Comparison of ENCODE assay signal across 8 cellular contexts in the genomic region with DNA sequence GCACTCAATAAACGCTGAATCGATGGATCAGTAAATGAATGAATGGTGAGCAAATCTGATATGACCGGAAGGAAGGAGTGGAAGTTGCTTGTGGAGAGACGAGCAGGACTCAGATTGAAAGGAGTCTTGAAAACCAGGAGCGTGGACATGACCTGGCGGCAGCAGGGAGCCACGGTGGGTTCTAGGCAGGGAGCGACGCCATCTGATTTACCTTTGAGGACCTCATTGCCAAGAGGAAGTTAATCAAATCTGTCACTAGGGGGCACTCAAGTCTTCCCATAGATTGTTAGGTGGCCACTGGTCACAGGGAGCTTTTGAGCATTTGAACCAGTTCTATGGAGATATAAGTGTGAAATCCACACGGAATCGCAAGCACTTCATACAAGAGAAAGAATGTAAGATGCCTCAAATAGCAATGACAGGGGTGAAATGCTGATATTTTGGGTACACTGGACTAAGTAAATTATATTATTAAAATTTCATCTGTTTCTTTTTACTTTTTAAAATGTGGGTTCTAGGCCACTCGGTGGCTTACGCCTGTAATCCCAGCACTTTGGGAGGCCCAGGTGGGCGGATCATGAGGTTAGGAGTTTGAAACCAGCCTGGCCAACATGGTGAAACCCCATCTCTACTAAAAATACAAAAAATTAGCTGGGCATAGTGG. TPM values are rescaled to one million over a fixed set of nuclear protein-coding genes. Genes with fewer than 3 reads are reported as not detected.
DNase-seq lines count a peak whose midpoint lies in the region; ATAC-seq, FAIRE-seq and TF ChIP-seq lines count a peak whose summit lies in the region.

No MANE protein-coding gene starts in this region.

- H2BK5ac ChIP-seq in H9 (ENCODE audit: insufficient read length, low read length): no peak overlapping the region

- H2BK15ac ChIP-seq in H9 (ENCODE audit: low read depth, low read length): no peak overlapping the region

- no CpG with 5 or more reads among the region's 14 CpGs for WGBS in H9 (ENCODE audit: extremely low coverage, insufficient read length, low lambda C conversion rate)

- ATAC-seq in thoracic aorta (ENCODE audit: insufficient number of reproducible peaks, low FRiP score, low read depth): no peak
- no peak for ATAC-seq in HG02763 (IDR thresholded peaks at IDR 0.05; ENCODE audit: unreplicated experiment)

- H3K9ac ChIP-seq in H9 (ENCODE audit: extremely low read depth, insufficient read length, low read length): no peak overlapping the region
- no peak overlapping the region for H3K9ac ChIP-seq in endothelial cell of umbilical vein (replicated peaks; ENCODE audit: extremely low read depth, insufficient read depth, low read length)

- H2AFZ ChIP-seq in H9 (ENCODE audit: low read length) (no peak overlapping the region), endothelial cell of umbilical vein (ENCODE audit: low read depth, low read length) (no peak overlapping the region)

- H3K36me3 Mint-ChIP-seq in H9 (ENCODE audit: insufficient read depth in 1 of 3, low read depth in 3 of 3) (peaks cover 0 to 3% (median 0%) of the 10 kb centered on the region in 3 experiments; a peak in 1 of 7 replicates), mesothelial cell of epicardium (no peaks in the 10 kb centered on the region)
- H3K36me3 Mint-ChIP-seq in activated CD4-positive, alpha-beta T cell treated with anti-CD3 and anti-CD28 coated beads, Interleukin-2, amount 10 ng/mL, durations not matched to agents 24 days and 14 days (ENCODE audit: low read depth): no peaks in the 10 kb centered on the region

- no peak overlapping the region for H4K5ac ChIP-seq in H9 (ENCODE audit: insufficient read length, low read depth, low read length)

- H3K4me1 Mint-ChIP-seq in H9 (peaks cover 14 to 20% of the 10 kb centered on the region in 2 experiments), mesothelial cell of epicardium (peaks cover 12% of the 10 kb centered on the region)
- H3K4me1 Mint-ChIP-seq in activated CD4-positive, alpha-beta T cell treated with anti-CD3 and anti-CD28 coated beads, Interleukin-2, amount 10 ng/mL, durations not matched to agents 24 days and 14 days: peaks cover 7% of the 10 kb centered on the region

- H3K18ac ChIP-seq in H9 (ENCODE audit: insufficient read length, low read depth, low read length): no peak overlapping the region

- no peaks in the 10 kb centered on the region for H3K9me1 ChIP-seq in endothelial cell of umbilical vein (replicated peaks; ENCODE audit: control insufficient read depth, extremely low read depth, insufficient read depth, low read length)

- CTCF ChIA-PET in endothelial cell of umbilical vein (lab: Charles Lee): interaction anchor here (0.6 to 2.3 kb wide), 36 partner anchors 9 to 242 kb away, joined by 3 to 117 read pairs (median 4); a partner anchor contains a TSS

- H3K4me3 Mint-ChIP-seq in H9 (no peak overlapping the region; a peak in 1 of 5 replicates), mesothelial cell of epicardium (no peak overlapping the region)
- H3K4me3 Mint-ChIP-seq in activated CD4-positive, alpha-beta T cell treated with anti-CD3 and anti-CD28 coated beads, Interleukin-2, amount 10 ng/mL, durations not matched to agents 24 days and 14 days: no peak overlapping the region

- no peaks in the 10 kb centered on the region for H3K4me1 ChIP-seq in H9 (ENCODE audit: insufficient read depth, low read length)
- peaks cover 3% of the 10 kb centered on the region for H3K4me1 ChIP-seq in endothelial cell of umbilical vein (ENCODE audit: control insufficient read depth, extremely low read depth, insufficient read depth, low read length)
- peaks cover 0 to 6% of the 10 kb centered on the region in 2 donors for H3K4me1 ChIP-seq in thoracic aorta (ENCODE audit: control insufficient read depth in 1 of 2, low read depth in 2 of 2)

- H3K56ac ChIP-seq in H9 (ENCODE audit: insufficient read length, low read depth, low read length): no peak overlapping the region

- dilution Hi-C loops in endothelial cell of umbilical vein (cut with MboI; ENCODE audit: extremely low pct_ligation_motif_present, low sequenced_read_pairs): no loop called here

- no peaks in the 10 kb centered on the region for H3K36me3 ChIP-seq in endothelial cell of umbilical vein (ENCODE audit: control insufficient read depth in 2 of 2, extremely low read depth in 1 of 2, insufficient read depth in 2 of 2, low read length in 2 of 2)
- no peaks in the 10 kb centered on the region for H3K36me3 ChIP-seq in thoracic aorta

- TF ChIP-seq POLR2A in endothelial cell of umbilical vein (IDR thresholded peaks at IDR 0.05; ENCODE audit: low read depth, low read length): no peak

- peak; percentile 80 for TF ChIP-seq CTCF in C4-2B (conservative IDR thresholded peaks at IDR 0.05)
- peak; percentile 87 for TF ChIP-seq CTCF in H9 (conservative IDR thresholded peaks at IDR 0.05)
- peak; percentile 45 to 62 for TF ChIP-seq CTCF in endothelial cell of umbilical vein (IDR thresholded peaks at IDR 0.05; ENCODE audit: extremely low read depth in 1 of 2, insufficient read depth in 1 of 2, low read depth in 1 of 2, low read length in 2 of 2)
- TF ChIP-seq CTCF in mesothelial cell of epicardium (IDR thresholded peaks at IDR 0.05; ENCODE audit: unreplicated experiment): peak; percentile 48
- peak; percentile 33 for TF ChIP-seq CTCF in thoracic aorta (IDR thresholded peaks at IDR 0.05)

- H3K79me2 ChIP-seq in H9 (ENCODE audit: insufficient read depth, low read length) (no peaks in the 10 kb centered on the region), endothelial cell of umbilical vein (ENCODE audit: control insufficient read depth, insufficient read depth, low read length) (no peaks in the 10 kb centered on the region)

- peaks cover 8% of the 10 kb centered on the region for H3K27me3 Mint-ChIP-seq in H9 (ENCODE audit: low read depth)
- H3K27me3 Mint-ChIP-seq in activated CD4-positive, alpha-beta T cell treated with anti-CD3 and anti-CD28 coated beads, Interleukin-2, amount 10 ng/mL, durations not matched to agents 24 days and 14 days: peaks cover 22% of the 10 kb centered on the region
- peaks cover 2% of the 10 kb centered on the region for H3K27me3 Mint-ChIP-seq in mesothelial cell of epicardium (ENCODE audit: low read depth)

- H2BK12ac ChIP-seq in H9 (ENCODE audit: insufficient read length, low read depth, low read length): no peak overlapping the region

- no peak overlapping the region for H3T11ph ChIP-seq in H9 (ENCODE audit: low read length)

- H3K27ac ChIP-seq in C4-2B: no peak overlapping the region
- no peak overlapping the region for H3K27ac ChIP-seq in H9 (ENCODE audit: insufficient read length, low read depth, low read length)
- H3K27ac ChIP-seq in endothelial cell of umbilical vein (ENCODE audit: insufficient read depth, low read depth, low read length): no peak overlapping the region
- H3K27ac ChIP-seq in thoracic aorta: no peak overlapping the region

- H4K8ac ChIP-seq in H9 (replicated peaks; ENCODE audit: insufficient read length, low read depth, low read length): no peak overlapping the region

- H3K27ac Mint-ChIP-seq in H9 (no peak overlapping the region; a peak in 1 of 7 replicates), mesothelial cell of epicardium (peak overlapping the region; percentile 64)
- H3K27ac Mint-ChIP-seq in activated CD4-positive, alpha-beta T cell treated with anti-CD3 and anti-CD28 coated beads, Interleukin-2, amount 10 ng/mL, durations not matched to agents 24 days and 14 days: no peak overlapping the region

- peaks cover 0 to 6% of the 10 kb centered on the region in 2 experiments; a peak in 1 of 5 replicates for H3K9me3 Mint-ChIP-seq in H9
- no peaks in the 10 kb centered on the region for H3K9me3 Mint-ChIP-seq in activated CD4-positive, alpha-beta T cell treated with anti-CD3 and anti-CD28 coated beads, Interleukin-2, amount 10 ng/mL, durations not matched to agents 24 days and 14 days
- H3K9me3 Mint-ChIP-seq in mesothelial cell of epicardium: no peaks in the 10 kb centered on the region

- H3K4me2 ChIP-seq in H9 (ENCODE audit: insufficient read depth, insufficient read length, low read length) (no peak overlapping the region), endothelial cell of umbilical vein (ENCODE audit: insufficient read depth, low read length) (no peak overlapping the region)

- no peak overlapping the region for H3K4ac ChIP-seq in H9 (ENCODE audit: low read depth, low read length)

- intact Hi-C loops in activated CD4-positive, alpha-beta T cell treated with anti-CD3 and anti-CD28 coated beads, Interleukin-2, amount 10 ng/mL, durations not matched to agents 24 days and 14 days (cut with micrococcal nuclease): loop anchor here (1.0 to 10.0 kb wide), 4 partner anchors 52 to 214 kb away; a partner anchor contains a TSS
- intact Hi-C loops in endothelial cell of umbilical vein (cut with micrococcal nuclease): loop anchor here (1.0 to 2.0 kb wide), 3 partner anchors 95 to 214 kb away; no protein-coding TSS in a partner anchor

- no TSS peak for BruUV-seq in endothelial cell of umbilical vein (replicated peaks; lab: Mats Ljungman, UMichigan)

- H2BK20ac ChIP-seq in H9 (ENCODE audit: low read depth, low read length, poor library complexity, severe bottlenecking): no peak overlapping the region

- H3K27me3 ChIP-seq in H9 (ENCODE audit: insufficient read depth, low read length) (no peaks in the 10 kb centered on the region), endothelial cell of umbilical vein (ENCODE audit: control insufficient read depth in 2 of 2, insufficient read depth in 2 of 2, low read length in 2 of 2) (no peaks in the 10 kb centered on the region), thoracic aorta (replicated peaks; ENCODE audit: insufficient read depth) (no peaks in the 10 kb centered on the region)

- no peaks in the 10 kb centered on the region for H3K79me1 ChIP-seq in H9 (ENCODE audit: insufficient read depth, low read depth, low read length, poor library complexity, severe bottlenecking)

- DNase-seq in H9: peak; percentile 75
- peak; percentile 75 for DNase-seq in NCI-H460 (ENCODE audit: extremely low read depth, low read depth)
- DNase-seq in activated CD4-positive, alpha-beta T cell treated with anti-CD3 and anti-CD28 coated beads, Interleukin-2, amount 10 ng/mL, durations not matched to agents 24 days and 14 days: peak; percentile 88
- peak; percentile 59 for DNase-seq in endothelial cell of umbilical vein (ENCODE audit: low read depth, low spot score)
- no peak for DNase-seq in mesothelial cell of epicardium (ENCODE audit: low spot score in 2 of 2, unreplicated experiment in 2 of 2)
- peak; percentile 9 for DNase-seq in thoracic aorta (ENCODE audit: low spot score)

- no peak overlapping the region for H3K23ac ChIP-seq in H9 (ENCODE audit: insufficient read length, low read depth, low read length)

- FAIRE-seq in endothelial cell of umbilical vein (lab: Jason Lieb, UNC): peak; percentile 78

- H2AK5ac ChIP-seq in H9 (ENCODE audit: insufficient read length, low read length): no peak overlapping the region

- H4K91ac ChIP-seq in H9 (ENCODE audit: insufficient read length, low read depth, low read length): no peak overlapping the region

- H3K9me3 ChIP-seq in H9 (ENCODE audit: control insufficient read depth, low read depth, low read length): no peaks in the 10 kb centered on the region
- no peaks in the 10 kb centered on the region for H3K9me3 ChIP-seq in endothelial cell of umbilical vein (replicated peaks; ENCODE audit: control insufficient read depth, insufficient read depth, low read length)
- no peaks in the 10 kb centered on the region for H3K9me3 ChIP-seq in thoracic aorta

- POLR2A ChIA-PET in endothelial cell of umbilical vein (lab: Charles Lee): interaction anchor here (0.6 kb wide), 3 partner anchors 91 to 384 kb away, joined by 3 to 6 read pairs (median 3); no protein-coding TSS in a partner anchor

- no peaks in the 10 kb centered on the region for H4K20me1 ChIP-seq in H9 (ENCODE audit: control insufficient read depth, insufficient read depth, insufficient read length)
- no peaks in the 10 kb centered on the region for H4K20me1 ChIP-seq in endothelial cell of umbilical vein (replicated peaks; ENCODE audit: control insufficient read depth, extremely low read depth, insufficient read depth, low read length)

- H3K23me2 ChIP-seq in H9 (ENCODE audit: insufficient read length, low read depth, low read length, poor library complexity, severe bottlenecking): no peaks in the 10 kb centered on the region

- no peak overlapping the region for H3K14ac ChIP-seq in H9 (ENCODE audit: insufficient read depth, low read length)

- no peak overlapping the region for H3K4me3 ChIP-seq in endothelial cell of umbilical vein (replicated peaks in 1 of 3; ENCODE audit: insufficient read depth in 1 of 3, low read depth in 1 of 3, low read length in 3 of 3)
- no peak overlapping the region for H3K4me3 ChIP-seq in thoracic aorta

- H2BK120ac ChIP-seq in H9 (ENCODE audit: low read depth, low read length, poor library complexity, severe bottlenecking): no peak overlapping the region

RNA-seq across cellular contexts. Expression of a gene that starts 9.2 kb away (rescaled TPM):
- total RNA-seq in H9 (2021): 24.9 and 31.0 TPM in 2 replicates
- total RNA-seq in NCI-H460 (2014; rRNA removed; shearing (Covaris generic)): under 0.01 TPM in 1 of 2 replicates, not detected in the other
- polyA plus RNA-seq in NCI-H460 (2014; cell fraction: nucleus; rRNA removed): not detected in 2 replicates
- total RNA-seq in activated CD4-positive, alpha-beta T cell treated with anti-CD3 and anti-CD28 coated beads, Interleukin-2, amount 10 ng/mL, durations not matched to agents 24 days and 14 days: not detected in 2 replicates
- not detected in 2 replicates for total RNA-seq in endothelial cell of umbilical vein
- not detected in 2 replicates for polyA plus RNA-seq in endothelial cell of umbilical vein
- not detected in 2 replicates for polyA plus RNA-seq in endothelial cell of umbilical vein (2011; cell fraction: cytosol; rRNA removed)
- not detected in 2 replicates for polyA plus RNA-seq in endothelial cell of umbilical vein (2011; cell fraction: nucleus; rRNA removed)
- not detected in 2 replicates for polyA plus RNA-seq in endothelial cell of umbilical vein (2012)
- polyA minus RNA-seq in endothelial cell of umbilical vein: not detected in 2 replicates
- polyA minus RNA-seq in endothelial cell of umbilical vein (2011; cell fraction: cytosol; rRNA and poly(A)+ RNA removed): not detected
- polyA minus RNA-seq in endothelial cell of umbilical vein (2011; cell fraction: nucleus; rRNA and poly(A)+ RNA removed): not detected in 2 replicates
- 115 to 124 TPM (median 120 TPM) in 3 replicates for total RNA-seq in mesothelial cell of epicardium
- total RNA-seq in thoracic aorta: not detected

RNA-seq across cellular contexts. Expression of a gene that starts 50.6 kb away (rescaled TPM):
- 62.6 and 66.5 TPM in 2 replicates for total RNA-seq in H9 (2021)
- 5.2 and 7.0 TPM in 2 replicates for total RNA-seq in NCI-H460 (2014; rRNA removed; shearing (Covaris generic))
- polyA plus RNA-seq in NCI-H460 (2014; cell fraction: nucleus; rRNA removed): 8.6 and 9.1 TPM in 2 replicates
- 30.3 and 30.6 TPM in 2 replicates for total RNA-seq in activated CD4-positive, alpha-beta T cell treated with anti-CD3 and anti-CD28 coated beads, Interleukin-2, amount 10 ng/mL, durations not matched to agents 24 days and 14 days
- total RNA-seq in endothelial cell of umbilical vein: 2.5 and 4.9 TPM in 2 replicates
- 7.7 and 9.9 TPM in 2 replicates for polyA plus RNA-seq in endothelial cell of umbilical vein
- polyA plus RNA-seq in endothelial cell of umbilical vein (2011; cell fraction: cytosol; rRNA removed): 3.2 and 4.5 TPM in 2 replicates
- 2.1 and 2.2 TPM in 2 replicates for polyA plus RNA-seq in endothelial cell of umbilical vein (2011; cell fraction: nucleus; rRNA removed)
- 1.8 and 3.3 TPM in 2 replicates for polyA plus RNA-seq in endothelial cell of umbilical vein (2012)
- polyA minus RNA-seq in endothelial cell of umbilical vein: 4.6 and 6.2 TPM in 2 replicates
- polyA minus RNA-seq in endothelial cell of umbilical vein (2011; cell fraction: cytosol; rRNA and poly(A)+ RNA removed): not detected
- 0.67 and 1.6 TPM in 2 replicates for polyA minus RNA-seq in endothelial cell of umbilical vein (2011; cell fraction: nucleus; rRNA and poly(A)+ RNA removed)
- 60.1 to 72.7 TPM (median 67.0 TPM) in 3 replicates for total RNA-seq in mesothelial cell of epicardium
- total RNA-seq in thoracic aorta: 10 to 100 TPM; 21.9 to 29.7 TPM

Comparison
In these comparisons a context has a peak if more than half of its experiments do, and no peak if none do; other contexts are left out.
1. CTCF ChIP-seq: peak in every context shown above with its lines; median percentile 87 in H9; 80 in C4-2B; 54 in endothelial cell of umbilical vein; 48 in mesothelial cell of epicardium; 33 in thoracic aorta.
2. DNase-seq: peak in H9 (single experiment), NCI-H460 (single experiment), activated CD4-positive, alpha-beta T cell treated with anti-CD3 and anti-CD28 coated beads, Interleukin-2, amount 10 ng/mL, durations not matched to agents 24 days and 14 days (single experiment), endothelial cell of umbilical vein (single experiment) and thoracic aorta (single experiment); none in mesothelial cell of epicardium (0 of 2).
3. RNA of a gene that starts 9.2 kb away (total RNA-seq): 115 to 124 TPM in mesothelial cell of epicardium and 24.9 to 31.0 TPM in H9; under 0.01 TPM in NCI-H460, not detected in activated CD4-positive, alpha-beta T cell treated with anti-CD3 and anti-CD28 coated beads, Interleukin-2, amount 10 ng/mL, durations not matched to agents 24 days and 14 days, not detected in endothelial cell of umbilical vein and not detected in thoracic aorta; every median in the first group is over 10 times any median in the second.